12 cellular contexts compared by ENCODE assay signal in genomic region chr18:3468066-3468705, GRCh38. TPM values are rescaled to one million over a fixed set of nuclear protein-coding genes. Genes with fewer than 3 reads are reported as not detected.
DNase-seq lines count a peak whose midpoint lies in the region; ATAC-seq, FAIRE-seq and TF ChIP-seq lines count a peak whose summit lies in the region.
"Had no signal": no experiment of that assay in that cellular context is flagged by ENCODE, and none has a peak within 500 bp of the region (broad histone marks: within the 10 kb centered on the region; RNA-seq: fewer than 3 reads in every experiment).

No MANE protein-coding gene starts in this region.

- H3K4me3 ChIP-seq in GM23338 (no peak overlapping the region), astrocyte (ENCODE audit: insufficient read depth, low read depth, low read length) (no peak overlapping the region), trophoblast cell (ENCODE audit: low read depth, low read length) (no peak overlapping the region)

- H3K27me3 ChIP-seq in GM23338 (ENCODE audit: insufficient read depth) (no peaks in the 10 kb centered on the region), astrocyte (ENCODE audit: insufficient read depth, low read length) (no peaks in the 10 kb centered on the region), trophoblast cell (ENCODE audit: insufficient read depth, low read length) (no peaks in the 10 kb centered on the region)
- H3K27me3 ChIP-seq: BE2C had no signal

- H3K27ac Mint-ChIP-seq in GM23338 (no peak overlapping the region), astrocyte (ENCODE audit: unreplicated experiment) (peak overlapping the region; percentile 53), endothelial cell (ENCODE audit: unreplicated experiment) (peak overlapping the region; percentile 25)

- H3K4me3 Mint-ChIP-seq in GM23338 (no peak overlapping the region), astrocyte (ENCODE audit: unreplicated experiment) (no peak overlapping the region), endothelial cell (ENCODE audit: unreplicated experiment) (no peak overlapping the region)

- 0 out of 3 replicates have a peak, but pooled peaks cover 2% of the 10 kb centered on the region for H3K36me3 Mint-ChIP-seq in GM23338 (ENCODE audit: low read depth)
- peaks cover 7% of the 10 kb centered on the region for H3K36me3 Mint-ChIP-seq in astrocyte (ENCODE audit: low read depth, unreplicated experiment)
- H3K36me3 Mint-ChIP-seq in endothelial cell (ENCODE audit: low read depth, unreplicated experiment): peaks cover 3% of the 10 kb centered on the region
- H3K36me3 Mint-ChIP-seq: CD4-positive, alpha-beta memory T cell had no signal

- H4K91ac ChIP-seq in trophoblast cell (ENCODE audit: low read depth, low read length): no peak overlapping the region

- no peak overlapping the region for H3K23ac ChIP-seq in trophoblast cell (ENCODE audit: low read length)

- no peak overlapping the region for H3K18ac ChIP-seq in trophoblast cell (ENCODE audit: low read length)

- H3K27me3 Mint-ChIP-seq in GM23338 (ENCODE audit: insufficient read depth, low read depth, poor library complexity): peaks cover 3% of the 10 kb centered on the region
- no peaks in the 10 kb centered on the region for H3K27me3 Mint-ChIP-seq in astrocyte (ENCODE audit: low read depth, unreplicated experiment)
- no peaks in the 10 kb centered on the region for H3K27me3 Mint-ChIP-seq in endothelial cell (ENCODE audit: unreplicated experiment)
- H3K27me3 Mint-ChIP-seq: CD4-positive, alpha-beta memory T cell had no signal

- no peak overlapping the region for H2BK5ac ChIP-seq in trophoblast cell (ENCODE audit: low read depth, low read length, poor library complexity)

- peak; percentile 34 to 55 for TF ChIP-seq CTCF in GM23338 (conservative IDR thresholded peaks at IDR 0.05; ENCODE audit: low read depth in 2 of 2)
- no peak for TF ChIP-seq CTCF in astrocyte (IDR thresholded peaks at IDR 0.05; ENCODE audit: insufficient read depth, low read depth, low read length)
- peak; percentile 52 for TF ChIP-seq CTCF in endothelial cell (IDR thresholded peaks at IDR 0.05; ENCODE audit: unreplicated experiment)

- H3K79me2 ChIP-seq in GM23338 (replicated peaks; ENCODE audit: insufficient read depth) (no peaks in the 10 kb centered on the region), astrocyte (ENCODE audit: insufficient read depth, low read length) (no peaks in the 10 kb centered on the region), trophoblast cell (ENCODE audit: control insufficient read depth, insufficient read depth, low read length, poor library complexity) (no peaks in the 10 kb centered on the region)

- H3K14ac ChIP-seq in trophoblast cell (ENCODE audit: low read length): no peak overlapping the region

- H3K79me1 ChIP-seq in trophoblast cell (ENCODE audit: low read length): no peaks in the 10 kb centered on the region

- no CpG with 5 or more reads among the region's 9 CpGs for WGBS in trophoblast cell (ENCODE audit: extremely low coverage, insufficient coverage, insufficient read length)

- H2BK120ac ChIP-seq in trophoblast cell (ENCODE audit: insufficient read depth, low read length, poor library complexity): no peak overlapping the region

- H3K27ac ChIP-seq in GM23338 (ENCODE audit: low read depth) (no peak overlapping the region), astrocyte (ENCODE audit: low read depth, low read length) (no peak overlapping the region), trophoblast cell (ENCODE audit: low read depth, low read length) (no peak overlapping the region)

- no peak overlapping the region for H4K8ac ChIP-seq in trophoblast cell (ENCODE audit: low read depth, low read length)

- H3K9me2 ChIP-seq in GM23338 (ENCODE audit: insufficient read depth): no peaks in the 10 kb centered on the region

- DNase-seq in GM23338 (ENCODE audit: low spot score) (peak; percentile 66), astrocyte (ENCODE audit: low read depth) (no peak), endothelial cell (ENCODE audit: low spot score) (no peak), trophoblast cell (peak; percentile 65 to 85), H4 (ENCODE audit: low spot score) (no peak)
- DNase-seq: ACHN; BE2C; CD4-positive, alpha-beta memory T cell; NCI-H1048; NCI-H69 had no signal

- H2AFZ ChIP-seq in GM23338 (no peak overlapping the region), astrocyte (ENCODE audit: low read depth, low read length) (no peak overlapping the region), trophoblast cell (ENCODE audit: insufficient read depth, low read length, poor library complexity) (no peak overlapping the region)

- peak; percentile 25; the same call in 2 of the 3 replicates for ATAC-seq in GM23338
- no peak for ATAC-seq in GM21390 (IDR thresholded peaks at IDR 0.05; ENCODE audit: unreplicated experiment)
- ATAC-seq in GM19452 (IDR thresholded peaks at IDR 0.05; ENCODE audit: unreplicated experiment): no peak

- H3K9me3 ChIP-seq in astrocyte (ENCODE audit: insufficient read depth, low read depth, low read length) (no peaks in the 10 kb centered on the region), trophoblast cell (ENCODE audit: insufficient read depth, low read depth, low read length) (no peaks in the 10 kb centered on the region)
- H3K9me3 ChIP-seq: BE2C had no signal

- H3K4me2 ChIP-seq in GM23338: no peak overlapping the region
- no peak overlapping the region for H3K4me2 ChIP-seq in astrocyte (ENCODE audit: low read length)
- H3K4me2 ChIP-seq in trophoblast cell (ENCODE audit: low read length): no peak overlapping the region

- no peak overlapping the region for H4K12ac ChIP-seq in trophoblast cell (ENCODE audit: low read depth, low read length)

- H3K4me1 ChIP-seq in GM23338 (ENCODE audit: insufficient read depth) (peaks cover 24% of the 10 kb centered on the region), astrocyte (ENCODE audit: insufficient read depth, low read length) (peaks cover 15% of the 10 kb centered on the region), trophoblast cell (ENCODE audit: control insufficient read depth in 1 of 2, insufficient read depth in 2 of 2, low read length in 2 of 2) (peaks cover 0 to 2% of the 10 kb centered on the region in 2 experiments)
- H3K4me1 ChIP-seq: BE2C had no signal

- H3K4ac ChIP-seq in trophoblast cell (ENCODE audit: low read depth, low read length): no peak overlapping the region

- no peak overlapping the region for H3K9ac ChIP-seq in astrocyte (ENCODE audit: low read length)
- H3K9ac ChIP-seq in trophoblast cell (ENCODE audit: low read length): no peak overlapping the region

- no peak for FAIRE-seq in astrocyte (lab: Jason Lieb, UNC)

- H4K20me1 ChIP-seq in GM23338 (replicated peaks; ENCODE audit: insufficient read depth) (no peaks in the 10 kb centered on the region), astrocyte (ENCODE audit: insufficient read depth, low read length) (no peaks in the 10 kb centered on the region)

- H3K36me3 ChIP-seq in GM23338 (ENCODE audit: insufficient read depth): no peaks in the 10 kb centered on the region
- no peaks in the 10 kb centered on the region for H3K36me3 ChIP-seq in astrocyte (ENCODE audit: insufficient read depth, low read length)
- H3K36me3 ChIP-seq in trophoblast cell (ENCODE audit: control insufficient read depth in 1 of 2, insufficient read depth in 2 of 2, low read length in 2 of 2): no peaks in the 10 kb centered on the region
- H3K36me3 ChIP-seq: BE2C had no signal

- no peaks in the 10 kb centered on the region; the same call in 2 of the 3 replicates for H3K9me3 Mint-ChIP-seq in GM23338
- H3K9me3 Mint-ChIP-seq in astrocyte (ENCODE audit: unreplicated experiment): peaks cover 4% of the 10 kb centered on the region
- H3K9me3 Mint-ChIP-seq in endothelial cell (ENCODE audit: unreplicated experiment): no peaks in the 10 kb centered on the region
- H3K9me3 Mint-ChIP-seq: CD4-positive, alpha-beta memory T cell had no signal

- no peak overlapping the region for H2AK5ac ChIP-seq in trophoblast cell (ENCODE audit: low read length)

- peaks cover 17% of the 10 kb centered on the region for H3F3A ChIP-seq in GM23338 (replicated peaks; ENCODE audit: low read depth)

- H2BK12ac ChIP-seq in trophoblast cell (ENCODE audit: low read length): no peak overlapping the region

- H3K4me1 Mint-ChIP-seq in GM23338 (peaks cover 31% of the 10 kb centered on the region), astrocyte (ENCODE audit: low read depth, unreplicated experiment) (peaks cover 22% of the 10 kb centered on the region), endothelial cell (ENCODE audit: unreplicated experiment) (peaks cover 36% of the 10 kb centered on the region)

TF ChIP-seq in GM23338, 12 proteins besides CTCF, POLR2A, EP300 and RAD21 (continues in another document):
- TF ChIP-seq ZNF114 (CRISPR knock-in tag; IDR thresholded peaks at IDR 0.05) (no peak), CREB1 (CRISPR knock-in tag; IDR thresholded peaks at IDR 0.05; ENCODE audit: low read depth) (no peak), EZH2 (IDR thresholded peaks at IDR 0.05; ENCODE audit: low read depth, unreplicated experiment) (no peak), JUNB (IDR thresholded peaks at IDR 0.05; ENCODE audit: unreplicated experiment) (no peak), POLR2AphosphoS5 (IDR thresholded peaks at IDR 0.05; ENCODE audit: low read depth) (no peak)

RNA-seq across cellular contexts. Expression of gene TGIF1, which starts 18.2 kb away (rescaled TPM):
- 286 and 294 TPM in 2 replicates for total RNA-seq in GM23338 (2014; rRNA removed; shearing (Covaris generic))
- 288 and 316 TPM in 2 replicates for polyA plus RNA-seq in GM23338 (2016; fragmentation: Nextera tagmentation; extraction: Ambion mirVana)
- total RNA-seq in astrocyte (110 and 128 TPM in 2 replicates), endothelial cell (ENCODE audit: unreplicated experiment) (72.5 TPM)
- 125 and 128 TPM in 2 replicates for polyA plus RNA-seq in trophoblast cell (2013)
- total RNA-seq in H4 (2014; rRNA removed; shearing (Covaris generic)): 126 and 127 TPM in 2 replicates

Comparison
In these comparisons a context has a peak if more than half of its experiments do, and no peak if none do; other contexts are left out.
1. DNase-seq: peak in GM23338 (single experiment) and trophoblast cell (2 of 2); none in astrocyte (single experiment), endothelial cell (single experiment) and H4 (single experiment).